8 cellular contexts compared by ENCODE assay signal in the genomic region with DNA sequence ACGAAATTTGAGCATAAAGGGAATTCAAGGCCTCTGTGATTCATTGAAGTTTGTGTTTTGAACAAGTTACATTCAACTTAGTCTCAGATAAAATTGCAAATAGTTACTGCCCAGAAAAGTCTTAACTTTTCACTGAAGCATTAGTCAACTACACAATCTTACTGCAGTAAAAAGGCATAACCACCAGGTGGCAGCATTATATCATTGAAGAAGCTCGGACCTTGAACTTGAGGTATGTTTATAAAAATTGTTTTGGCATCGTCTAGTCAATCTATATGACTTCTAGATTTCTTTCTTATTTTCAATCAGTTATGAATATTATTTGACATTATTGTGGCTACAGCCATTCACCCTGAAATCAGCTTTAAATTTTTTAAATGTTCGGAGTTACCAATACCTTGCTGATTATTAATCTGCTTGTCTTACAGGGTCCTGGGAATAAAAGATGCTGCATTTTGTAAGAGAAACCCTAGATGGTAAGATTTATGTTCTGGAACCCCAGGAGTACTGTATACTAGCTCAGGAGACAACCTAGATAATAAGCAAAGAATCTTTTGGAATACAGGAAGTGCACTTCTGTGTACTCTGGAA.
DNase-seq lines count a peak whose midpoint lies in the region; ATAC-seq and TF ChIP-seq lines count a peak whose summit lies in the region.

No MANE protein-coding gene starts in this region.

- no peak for TF ChIP-seq EP300 in stomach (IDR thresholded peaks at IDR 0.05)

- H3K4me3 Mint-ChIP-seq in Calu3 (ENCODE audit: low read depth, unreplicated experiment): no peak overlapping the region
- H3K4me3 Mint-ChIP-seq in central memory CD8-positive, alpha-beta T cell: no peak overlapping the region

- no peaks in the 10 kb centered on the region for H3K9me3 Mint-ChIP-seq in Calu3 (ENCODE audit: low read depth, unreplicated experiment)
- no peaks in the 10 kb centered on the region for H3K9me3 Mint-ChIP-seq in central memory CD8-positive, alpha-beta T cell

- H3K36me3 ChIP-seq in stomach: no peaks in the 10 kb centered on the region

- WGBS in stomach, 5 donors: 17 to 24% (median 23%) methylated on average over 4 of the region's 4 CpGs

- H3K4me1 ChIP-seq in stomach: no peaks in the 10 kb centered on the region

- no peak for TF ChIP-seq POLR2A in stomach (IDR thresholded peaks at IDR 0.05)

- H3K27me3 ChIP-seq in stomach: no peaks in the 10 kb centered on the region

- peak; percentile 50 for ATAC-seq in central memory CD8-positive, alpha-beta T cell (replicated peaks; ENCODE audit: extremely low read depth, poor library complexity, severe bottlenecking)
- peak; percentile 78 for ATAC-seq in left lobe of liver
- no peak for ATAC-seq in HG02571 (IDR thresholded peaks at IDR 0.05; ENCODE audit: unreplicated experiment)

- peaks cover 7% of the 10 kb centered on the region for H3K4me1 Mint-ChIP-seq in Calu3 (ENCODE audit: low read depth, unreplicated experiment)
- no peaks in the 10 kb centered on the region for H3K4me1 Mint-ChIP-seq in central memory CD8-positive, alpha-beta T cell

- DNase-seq in Calu3 (peak; percentile 72), GM19238 (ENCODE audit: insufficient read length, low spot score) (peak; percentile 16), LHCN-M2 (ENCODE audit: low read depth) (peak; percentile 74), SKM-1 (lab: John Stamatoyannopoulos, UW; ENCODE audit: unreplicated experiment) (peak; percentile 20), left lobe of liver (ENCODE audit: low spot score) (no peak), stomach (no peak)
- peak in 1 of 2 donors; percentile 37 for DNase-seq in central memory CD8-positive, alpha-beta T cell (ENCODE audit: low spot score in 2 of 2)

- H3K4me3 ChIP-seq in stomach: no peak overlapping the region

- CTCF ChIA-PET in Calu3 (lab: Charles Lee): interaction anchor here (0.8 to 1.9 kb wide), 6 partner anchors 12 to 255 kb away, joined by 3 to 11 read pairs (median 6); partner anchors contain the start of gene ALDH7A1

- no peaks in the 10 kb centered on the region for H3K36me3 Mint-ChIP-seq in Calu3 (ENCODE audit: insufficient read depth, unreplicated experiment)
- H3K36me3 Mint-ChIP-seq in central memory CD8-positive, alpha-beta T cell (ENCODE audit: insufficient read depth): no peaks in the 10 kb centered on the region

- intact Hi-C loops in Calu3 (cut with micrococcal nuclease; ENCODE audit: unreplicated experiment): loop anchor here (1.0 kb wide), 2 partner anchors 200 to 256 kb away; partner anchors contain the start of gene ALDH7A1
- intact Hi-C loops in stomach (cut with DNase I; ENCODE audit: low total_unique reads): no loop called here

- peak; percentile 75 for TF ChIP-seq CTCF in Calu3 (IDR thresholded peaks at IDR 0.05; ENCODE audit: unreplicated experiment)
- peak in 5 of 7 experiments; percentile 69 to 87 (median 83) for TF ChIP-seq CTCF in stomach (IDR thresholded peaks at IDR 0.05)

- no peak overlapping the region for H3K27ac ChIP-seq in stomach

- H3K27ac Mint-ChIP-seq in Calu3 (ENCODE audit: unreplicated experiment): no peak overlapping the region
- no peak overlapping the region for H3K27ac Mint-ChIP-seq in central memory CD8-positive, alpha-beta T cell (ENCODE audit: low read depth)

- no peaks in the 10 kb centered on the region for H3K27me3 Mint-ChIP-seq in Calu3 (ENCODE audit: unreplicated experiment)
- peaks cover 69% of the 10 kb centered on the region for H3K27me3 Mint-ChIP-seq in central memory CD8-positive, alpha-beta T cell

- no peaks in the 10 kb centered on the region for H3K9me3 ChIP-seq in stomach

- no TSS peak for BruUV-seq in Calu3 (replicated peaks; lab: Mats Ljungman, UMichigan)

Comparison
In these comparisons a context has a peak if more than half of its experiments do, and no peak if none do; other contexts are left out.
1. DNase-seq: peak in Calu3 (single experiment), GM19238 (single experiment), LHCN-M2 (single experiment) and SKM-1 (single experiment); none in left lobe of liver (single experiment) and stomach (single experiment).